In genomic region chr2:171244970-171245782, GRCh38 we compare ENCODE assay signal across 1 cellular context.
TF ChIP-seq lines count a peak whose summit lies in the region.

No MANE protein-coding gene starts in this region.

TF ChIP-seq in HepG2, 621 proteins besides CTCF, POLR2A, EP300 and RAD21 (continued from another document):
- TF ChIP-seq PAXIP1 (CRISPR knock-in tag; conservative IDR thresholded peaks at IDR 0.05) (0 out of 2 replicates have a peak, but pooled peaks have one; percentile 16), STAG1 (CRISPR knock-in tag; IDR thresholded peaks at IDR 0.05) (peak; percentile 59), SOX5 (CRISPR knock-in tag; IDR thresholded peaks at IDR 0.05; ENCODE audit: borderline replicate concordance) (no peak)
